In the genomic region with DNA sequence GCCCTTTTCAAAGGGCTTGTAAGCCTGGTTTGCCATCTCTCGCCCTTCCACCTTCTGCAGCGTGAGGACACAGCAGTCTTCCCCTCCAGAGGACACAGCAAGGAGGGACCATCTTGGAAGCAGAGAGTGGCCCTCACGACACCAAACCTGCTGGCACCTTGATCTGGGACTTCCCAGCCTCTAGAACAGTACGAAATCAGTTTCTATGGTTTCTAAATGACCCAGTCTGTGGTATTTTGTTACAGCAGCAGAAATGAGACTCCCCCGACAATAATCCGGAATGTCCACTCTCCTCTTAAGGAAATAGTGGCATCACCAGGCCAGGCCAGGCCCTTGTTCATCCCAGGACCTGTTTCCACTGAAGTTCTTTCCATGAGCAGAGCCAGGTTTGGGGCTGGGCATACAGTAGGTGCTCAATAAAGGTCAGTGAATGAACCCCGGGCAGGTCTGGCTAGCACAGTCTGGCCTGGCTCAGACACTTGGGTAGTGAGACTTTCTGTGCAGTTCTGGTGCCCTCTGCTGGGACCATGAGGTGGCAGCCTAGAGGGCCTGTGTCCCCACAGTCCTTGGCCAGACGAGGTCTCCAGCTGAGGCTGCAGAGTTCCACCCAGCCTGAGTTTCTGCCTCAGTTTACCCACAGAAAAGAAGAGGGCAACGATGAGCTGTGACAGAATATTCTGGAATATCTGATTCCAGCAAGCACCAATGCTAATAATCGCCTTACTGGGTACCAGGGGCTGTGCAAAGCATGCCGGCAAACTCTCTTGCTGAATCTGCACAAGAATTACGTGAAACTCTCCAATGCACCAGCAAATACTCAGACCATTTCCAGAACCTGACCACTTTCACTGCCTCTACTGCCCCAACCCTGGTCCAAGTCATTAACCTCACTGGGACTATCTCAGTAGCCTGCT, we compare ENCODE assay signal across 8 cellular contexts. TPM values are rescaled to one million over a fixed set of nuclear protein-coding genes. Genes with fewer than 3 reads are reported as not detected.
DNase-seq lines count a peak whose midpoint lies in the region; ATAC-seq, FAIRE-seq and TF ChIP-seq lines count a peak whose summit lies in the region.

No MANE protein-coding gene starts in this region.

- no peak for TF ChIP-seq EP300 in transverse colon (IDR thresholded peaks at IDR 0.05; ENCODE audit: low read depth)

- intact Hi-C loops in activated T-helper 2 cell treated with anti-CD3 and anti-CD28 coated beads, Interferon-gamma antibody, Interleukin-2, Interleukin-4, amounts not matched to agents 10 μg/mL and 5 μg/mL and 100 μg/mL, durations not matched to agents 14 hours and 24 hours and 36 hours (cut with micrococcal nuclease), result loop anchor here (1.0 kb wide), 2 partner anchors 92 to 159 kb away; no protein-coding TSS in a partner anchor
- intact Hi-C loops in transverse colon (cut with DNase I; ENCODE audit: low total_unique reads), result loop anchor here (5.0 to 10.0 kb wide), 2 partner anchors 90 to 147 kb away; no protein-coding TSS in a partner anchor

- no peak overlapping the region for H3K4me3 ChIP-seq in transverse colon

- no peaks in the 10 kb centered on the region for H3K36me3 Mint-ChIP-seq in activated T-helper 2 cell treated with anti-CD3 and anti-CD28 coated beads, Interferon-gamma antibody, Interleukin-2, Interleukin-4, amounts not matched to agents 10 μg/mL and 5 μg/mL and 100 μg/mL, durations not matched to agents 14 hours and 24 hours and 36 hours (ENCODE audit: low read depth)
- no peaks in the 10 kb centered on the region for H3K36me3 Mint-ChIP-seq in osteocyte (ENCODE audit: unreplicated experiment)

- H3K27me3 Mint-ChIP-seq in activated T-helper 2 cell treated with anti-CD3 and anti-CD28 coated beads, Interferon-gamma antibody, Interleukin-2, Interleukin-4, amounts not matched to agents 10 μg/mL and 5 μg/mL and 100 μg/mL, durations not matched to agents 14 hours and 24 hours and 36 hours (ENCODE audit: low read depth), result no peaks in the 10 kb centered on the region
- no peaks in the 10 kb centered on the region for H3K27me3 Mint-ChIP-seq in osteocyte (ENCODE audit: unreplicated experiment)

- no peaks in the 10 kb centered on the region for H3K9me3 Mint-ChIP-seq in activated T-helper 2 cell treated with anti-CD3 and anti-CD28 coated beads, Interferon-gamma antibody, Interleukin-2, Interleukin-4, amounts not matched to agents 10 μg/mL and 5 μg/mL and 100 μg/mL, durations not matched to agents 14 hours and 24 hours and 36 hours
- H3K9me3 Mint-ChIP-seq in osteocyte (ENCODE audit: unreplicated experiment), result no peaks in the 10 kb centered on the region

- H3K27ac Mint-ChIP-seq in activated T-helper 2 cell treated with anti-CD3 and anti-CD28 coated beads, Interferon-gamma antibody, Interleukin-2, Interleukin-4, amounts not matched to agents 10 μg/mL and 5 μg/mL and 100 μg/mL, durations not matched to agents 14 hours and 24 hours and 36 hours, result no peak overlapping the region
- H3K27ac Mint-ChIP-seq in osteocyte (ENCODE audit: unreplicated experiment), result peak overlapping the region; percentile 27

- H3K27me3 ChIP-seq in transverse colon, result no peaks in the 10 kb centered on the region

- H3K4me3 Mint-ChIP-seq in activated T-helper 2 cell treated with anti-CD3 and anti-CD28 coated beads, Interferon-gamma antibody, Interleukin-2, Interleukin-4, amounts not matched to agents 10 μg/mL and 5 μg/mL and 100 μg/mL, durations not matched to agents 14 hours and 24 hours and 36 hours (ENCODE audit: low read depth), result no peak overlapping the region
- H3K4me3 Mint-ChIP-seq in osteocyte (ENCODE audit: unreplicated experiment), result no peak overlapping the region

- in situ Hi-C loops in transverse colon (cut with MboI; ENCODE audit: low pct_ligation_motif_present in 1 of 4, low pct_unique_long_range_greater_than_20kb in 1 of 4, low sequenced_read_pairs in 3 of 4), result loop anchor here (5.0 to 25.0 kb wide), 7 partner anchors 77 to 315 kb away; no protein-coding TSS in a partner anchor

- H3K4me1 Mint-ChIP-seq in activated T-helper 2 cell treated with anti-CD3 and anti-CD28 coated beads, Interferon-gamma antibody, Interleukin-2, Interleukin-4, amounts not matched to agents 10 μg/mL and 5 μg/mL and 100 μg/mL, durations not matched to agents 14 hours and 24 hours and 36 hours (ENCODE audit: low read depth), result peaks cover 12% of the 10 kb centered on the region
- H3K4me1 Mint-ChIP-seq in osteocyte (ENCODE audit: unreplicated experiment), result peaks cover 18% of the 10 kb centered on the region

- TF ChIP-seq POLR2A in transverse colon (IDR thresholded peaks at IDR 0.05), result no peak

- peaks cover 13 to 33% (median 15%) of the 10 kb centered on the region in 4 donors for H3K4me1 ChIP-seq in transverse colon

- peak overlapping the region; percentile 34 to 71 (median 60) for H3K27ac ChIP-seq in transverse colon

- TF ChIP-seq CTCF in osteocyte (IDR thresholded peaks at IDR 0.05) (peak; percentile 95), transverse colon (IDR thresholded peaks at IDR 0.05) (peak; percentile 78 to 90 (median 84))

- peak; percentile 69 for ATAC-seq in GM19035 (IDR thresholded peaks at IDR 0.05; ENCODE audit: unreplicated experiment)

- FAIRE-seq in frontal cortex (lab: Jason Lieb, UNC), result no peak

- H3K9me3 ChIP-seq in transverse colon, result no peaks in the 10 kb centered on the region

- DNase-seq in AG20443 (ENCODE audit: low spot score) (peak; percentile 90), HuH-7.5 (ENCODE audit: low spot score) (peak; percentile 89), RKO (ENCODE audit: low spot score) (peak; percentile 74), frontal cortex (ENCODE audit: low spot score in 2 of 2) (peak; percentile 83 to 84), osteocyte (ENCODE audit: extremely low spot score, unreplicated experiment) (peak; percentile 90), transverse colon (peak; percentile 85)
- peak; percentile 57 for DNase-seq in activated T-helper 2 cell treated with anti-CD3 and anti-CD28 coated beads, Interferon-gamma antibody, Interleukin-2, Interleukin-4, amounts not matched to agents 10 μg/mL and 5 μg/mL and 100 μg/mL, durations not matched to agents 14 hours and 24 hours and 36 hours (ENCODE audit: low spot score)

- 69% methylated on average over 12 of the region's 12 CpGs; no CpG with 5 or more reads in 1 of the 2 donors for WGBS in transverse colon (ENCODE audit: low coverage in 1 of 2), 2 donors

- no peaks in the 10 kb centered on the region for H3K36me3 ChIP-seq in transverse colon

RNA-seq across cellular contexts. Expression of a gene that starts 14.0 kb away (rescaled TPM):
- total RNA-seq in activated T-helper 2 cell treated with anti-CD3 and anti-CD28 coated beads, Interferon-gamma antibody, Interleukin-2, Interleukin-4, amounts not matched to agents 10 μg/mL and 5 μg/mL and 100 μg/mL, durations not matched to agents 14 hours and 24 hours and 36 hours, result 4.4 and 5.4 TPM in 2 replicates
- 17.5 TPM for total RNA-seq in frontal cortex
- 13.1 and 13.4 TPM in 2 replicates for total RNA-seq in osteocyte
- total RNA-seq in transverse colon, result 10 to 100 TPM in 1 of 4 donors, 1 to 10 TPM in 2, under 1 TPM in 1; 0.40 to 15.3 (median 9.2) TPM

RNA-seq across cellular contexts. Expression of a gene that starts 22.8 kb away (rescaled TPM):
- 20.3 and 21.3 TPM in 2 replicates for total RNA-seq in activated T-helper 2 cell treated with anti-CD3 and anti-CD28 coated beads, Interferon-gamma antibody, Interleukin-2, Interleukin-4, amounts not matched to agents 10 μg/mL and 5 μg/mL and 100 μg/mL, durations not matched to agents 14 hours and 24 hours and 36 hours
- total RNA-seq in frontal cortex, result 4.5 TPM
- total RNA-seq in osteocyte, result 16.7 and 20.2 TPM in 2 replicates
- 10 to 100 TPM; 12.0 to 36.0 (median 18.4) TPM for total RNA-seq in transverse colon

RNA-seq across cellular contexts. Expression of a gene that starts 28.2 kb away (rescaled TPM):
- total RNA-seq in activated T-helper 2 cell treated with anti-CD3 and anti-CD28 coated beads, Interferon-gamma antibody, Interleukin-2, Interleukin-4, amounts not matched to agents 10 μg/mL and 5 μg/mL and 100 μg/mL, durations not matched to agents 14 hours and 24 hours and 36 hours, result 161 and 168 TPM in 2 replicates
- total RNA-seq in frontal cortex (24.9 TPM), osteocyte (166 and 171 TPM in 2 replicates), transverse colon (100 to 1,000 TPM in 3 of 4 donors, 10 to 100 TPM in 1; 77.4 to 225 (median 184) TPM)

RNA-seq across cellular contexts. Expression of a gene that starts 56.3 kb away (rescaled TPM):
- 11.5 and 11.7 TPM in 2 replicates for total RNA-seq in activated T-helper 2 cell treated with anti-CD3 and anti-CD28 coated beads, Interferon-gamma antibody, Interleukin-2, Interleukin-4, amounts not matched to agents 10 μg/mL and 5 μg/mL and 100 μg/mL, durations not matched to agents 14 hours and 24 hours and 36 hours
- total RNA-seq in frontal cortex (13.0 TPM), osteocyte (27.5 and 29.9 TPM in 2 replicates), transverse colon (100 to 1,000 TPM in 2 of 4 donors, 10 to 100 TPM in 2; 46.6 to 126 (median 104) TPM)
